ENCODE assay signal across 1 cellular context in genomic region chr7:138460176-138460648, GRCh38.
A peak's percentile ranks its signal among the peaks of the same experiment; 100 is the strongest.
TF ChIP-seq lines count a peak whose summit lies in the region.

Gene TRIM24, plus strand, starts transcription at chr7:138460259. Its CDS starts 290 bp downstream, at chr7:138460549.

TF ChIP-seq in K562, 482 proteins besides CTCF, POLR2A, EP300 and RAD21 (continued from another document and continues in another):
- TF ChIP-seq, protein P1, sequence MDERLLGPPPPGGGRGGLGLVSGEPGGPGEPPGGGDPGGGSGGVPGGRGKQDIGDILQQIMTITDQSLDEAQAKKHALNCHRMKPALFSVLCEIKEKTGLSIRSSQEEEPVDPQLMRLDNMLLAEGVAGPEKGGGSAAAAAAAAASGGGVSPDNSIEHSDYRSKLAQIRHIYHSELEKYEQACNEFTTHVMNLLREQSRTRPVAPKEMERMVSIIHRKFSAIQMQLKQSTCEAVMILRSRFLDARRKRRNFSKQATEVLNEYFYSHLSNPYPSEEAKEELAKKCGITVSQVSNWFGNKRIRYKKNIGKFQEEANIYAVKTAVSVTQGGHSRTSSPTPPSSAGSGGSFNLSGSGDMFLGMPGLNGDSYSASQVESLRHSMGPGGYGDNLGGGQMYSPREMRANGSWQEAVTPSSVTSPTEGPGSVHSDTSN (CRISPR knock-in tag; IDR thresholded peaks at IDR 0.05; ENCODE audit: low read depth), result 0 out of 2 replicates have a peak, but pooled peaks have one; percentile 16
- TF ChIP-seq, protein P1 (tag; conservative IDR thresholded peaks at IDR 0.05; ENCODE audit: low read depth), result no peak
- TF ChIP-seq, protein P2, sequence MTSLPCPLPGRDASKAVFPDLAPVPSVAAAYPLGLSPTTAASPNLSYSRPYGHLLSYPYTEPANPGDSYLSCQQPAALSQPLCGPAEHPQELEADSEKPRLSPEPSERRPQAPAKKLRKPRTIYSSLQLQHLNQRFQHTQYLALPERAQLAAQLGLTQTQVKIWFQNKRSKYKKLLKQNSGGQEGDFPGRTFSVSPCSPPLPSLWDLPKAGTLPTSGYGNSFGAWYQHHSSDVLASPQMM (CRISPR knock-in tag; IDR thresholded peaks at IDR 0.05), result no peak
- TF ChIP-seq TOE1 (IDR thresholded peaks at IDR 0.05; ENCODE audit: borderline replicate concordance) (0 out of 2 replicates have a peak, but pooled peaks have one; percentile 41), TOE1 (CRISPR knock-in tag; IDR thresholded peaks at IDR 0.05; ENCODE audit: borderline replicate concordance, low read depth) (no peak), GTF2B (IDR thresholded peaks at IDR 0.05; ENCODE audit: extremely low read depth, insufficient read length) (peak; percentile 50), SRSF3 (IDR thresholded peaks at IDR 0.05; ENCODE audit: insufficient read depth, low read length) (no peak), WHSC1 (IDR thresholded peaks at IDR 0.05; ENCODE audit: low read length) (no peak), KHSRP (IDR thresholded peaks at IDR 0.05) (no peak), RCOR1 (IDR thresholded peaks at IDR 0.05; ENCODE audit: borderline replicate concordance in 1 of 2, low read depth in 2 of 2, low read length in 2 of 2) (peak in 1 of 2 experiments; percentile 47; a peak in 2 of 4 replicates), GATA2 (CRISPR knock-in tag; IDR thresholded peaks at IDR 0.05) (no peak), HLTF (IDR thresholded peaks at IDR 0.05) (no peak), RBM34 (IDR thresholded peaks at IDR 0.05; ENCODE audit: borderline replicate concordance, insufficient read depth, low read length) (0 out of 2 replicates have a peak, but pooled peaks have one; percentile 14), NFIX (CRISPR knock-in tag; IDR thresholded peaks at IDR 0.05; ENCODE audit: low read depth) (no peak), HMG20A (CRISPR knock-in tag; conservative IDR thresholded peaks at IDR 0.05) (no peak), KLF6 (CRISPR knock-in tag; IDR thresholded peaks at IDR 0.05; ENCODE audit: borderline replicate concordance) (no peak), USF1 (CRISPR knock-in tag; IDR thresholded peaks at IDR 0.05) (peak; percentile 58; the same call in 1 of the 2 replicates), HDAC1 (IDR thresholded peaks at IDR 0.05) (peak in 1 of 2 experiments; percentile 82; a peak in 2 of 4 replicates), MLLT1 (IDR thresholded peaks at IDR 0.05) (peak; percentile 19 to 50; a peak in 1 of 4 replicates), DDX20 (tag; IDR thresholded peaks at IDR 0.05; ENCODE audit: low read depth) (no peak), THRAP3 (IDR thresholded peaks at IDR 0.05; ENCODE audit: borderline replicate concordance) (no peak), KDM4B (IDR thresholded peaks at IDR 0.05; ENCODE audit: borderline replicate concordance in 2 of 2, low read depth in 1 of 2) (peak in 1 of 2 experiments; percentile 90; a peak in 2 of 4 replicates), PML (IDR thresholded peaks at IDR 0.05; ENCODE audit: low read length) (peak; percentile 86), ZNF384 (IDR thresholded peaks at IDR 0.05; ENCODE audit: low read depth, low read length) (peak; percentile 6; the same call in 1 of the 2 replicates), CREB3L1 (IDR thresholded peaks at IDR 0.05; ENCODE audit: borderline replicate concordance, low read depth) (no peak), CBFA2T3 (IDR thresholded peaks at IDR 0.05) (no peak; the same call in 1 of the 2 replicates), SMARCE1 (IDR thresholded peaks at IDR 0.05) (no peak), ZNF57 (CRISPR knock-in tag; IDR thresholded peaks at IDR 0.05) (no peak), NFXL1 (CRISPR knock-in tag; IDR thresholded peaks at IDR 0.05) (no peak), SIRT6 (IDR thresholded peaks at IDR 0.05; ENCODE audit: low read depth, low read length) (no peak), ZC3H8 (IDR thresholded peaks at IDR 0.05) (no peak), KDM1A (IDR thresholded peaks at IDR 0.05) (no peak), ZNF143 (CRISPR knock-in tag; IDR thresholded peaks at IDR 0.05) (0 out of 2 replicates have a peak, but pooled peaks have one; percentile 26), NBN (IDR thresholded peaks at IDR 0.05; ENCODE audit: low read depth) (peak; percentile 71), YBX1 (IDR thresholded peaks at IDR 0.05) (no peak), MBD2 (IDR thresholded peaks at IDR 0.05; ENCODE audit: borderline replicate concordance, low read depth) (peak; percentile 81; the same call in 1 of the 2 replicates), RNF2 (IDR thresholded peaks at IDR 0.05) (no peak), MAFG (tag; conservative IDR thresholded peaks at IDR 0.05) (no peak), FOXK1 (CRISPR knock-in tag; IDR thresholded peaks at IDR 0.05; ENCODE audit: borderline replicate concordance) (no peak), ZNF263 (CRISPR knock-in tag; IDR thresholded peaks at IDR 0.05; ENCODE audit: borderline replicate concordance) (peak; percentile 77), TBL1XR1 (IDR thresholded peaks at IDR 0.05; ENCODE audit: low read length in 2 of 2) (no peak), MEIS2 (IDR thresholded peaks at IDR 0.05; ENCODE audit: partially characterized antibody) (peak; percentile 86), IFI16 (CRISPR knock-in tag; IDR thresholded peaks at IDR 0.05) (no peak), TRIM28 (IDR thresholded peaks at IDR 0.05) (no peak), TAF9B (IDR thresholded peaks at IDR 0.05; ENCODE audit: partially characterized antibody) (peak; percentile 57), TCFL5 (CRISPR knock-in tag; conservative IDR thresholded peaks at IDR 0.05) (no peak), HINFP (tag; conservative IDR thresholded peaks at IDR 0.05; ENCODE audit: low read depth) (no peak)
- TF ChIP-seq, protein P3, sequence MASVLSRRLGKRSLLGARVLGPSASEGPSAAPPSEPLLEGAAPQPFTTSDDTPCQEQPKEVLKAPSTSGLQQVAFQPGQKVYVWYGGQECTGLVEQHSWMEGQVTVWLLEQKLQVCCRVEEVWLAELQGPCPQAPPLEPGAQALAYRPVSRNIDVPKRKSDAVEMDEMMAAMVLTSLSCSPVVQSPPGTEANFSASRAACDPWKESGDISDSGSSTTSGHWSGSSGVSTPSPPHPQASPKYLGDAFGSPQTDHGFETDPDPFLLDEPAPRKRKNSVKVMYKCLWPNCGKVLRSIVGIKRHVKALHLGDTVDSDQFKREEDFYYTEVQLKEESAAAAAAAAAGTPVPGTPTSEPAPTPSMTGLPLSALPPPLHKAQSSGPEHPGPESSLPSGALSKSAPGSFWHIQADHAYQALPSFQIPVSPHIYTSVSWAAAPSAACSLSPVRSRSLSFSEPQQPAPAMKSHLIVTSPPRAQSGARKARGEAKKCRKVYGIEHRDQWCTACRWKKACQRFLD (CRISPR knock-in tag; IDR thresholded peaks at IDR 0.05), result no peak; the same call in 1 of the 2 replicates
- TF ChIP-seq, protein P4, sequence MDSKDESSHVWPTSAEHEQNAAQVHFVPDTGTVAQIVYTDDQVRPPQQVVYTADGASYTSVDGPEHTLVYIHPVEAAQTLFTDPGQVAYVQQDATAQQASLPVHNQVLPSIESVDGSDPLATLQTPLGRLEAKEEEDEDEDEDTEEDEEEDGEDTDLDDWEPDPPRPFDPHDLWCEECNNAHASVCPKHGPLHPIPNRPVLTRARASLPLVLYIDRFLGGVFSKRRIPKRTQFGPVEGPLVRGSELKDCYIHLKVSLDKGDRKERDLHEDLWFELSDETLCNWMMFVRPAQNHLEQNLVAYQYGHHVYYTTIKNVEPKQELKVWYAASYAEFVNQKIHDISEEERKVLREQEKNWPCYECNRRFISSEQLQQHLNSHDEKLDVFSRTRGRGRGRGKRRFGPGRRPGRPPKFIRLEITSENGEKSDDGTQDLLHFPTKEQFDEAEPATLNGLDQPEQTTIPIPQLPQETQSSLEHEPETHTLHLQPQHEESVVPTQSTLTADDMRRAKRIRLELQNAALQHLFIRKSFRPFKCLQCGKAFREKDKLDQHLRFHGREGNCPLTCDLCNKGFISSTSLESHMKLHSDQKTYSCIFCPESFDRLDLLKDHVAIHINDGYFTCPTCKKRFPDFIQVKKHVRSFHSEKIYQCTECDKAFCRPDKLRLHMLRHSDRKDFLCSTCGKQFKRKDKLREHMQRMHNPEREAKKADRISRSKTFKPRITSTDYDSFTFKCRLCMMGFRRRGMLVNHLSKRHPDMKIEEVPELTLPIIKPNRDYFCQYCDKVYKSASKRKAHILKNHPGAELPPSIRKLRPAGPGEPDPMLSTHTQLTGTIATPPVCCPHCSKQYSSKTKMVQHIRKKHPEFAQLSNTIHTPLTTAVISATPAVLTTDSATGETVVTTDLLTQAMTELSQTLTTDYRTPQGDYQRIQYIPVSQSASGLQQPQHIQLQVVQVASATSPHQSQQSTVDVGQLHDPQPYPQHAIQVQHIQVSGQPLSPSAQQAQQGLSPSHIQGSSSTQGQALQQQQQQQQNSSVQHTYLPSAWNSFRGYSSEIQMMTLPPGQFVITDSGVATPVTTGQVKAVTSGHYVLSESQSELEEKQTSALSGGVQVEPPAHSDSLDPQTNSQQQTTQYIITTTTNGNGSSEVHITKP (IDR thresholded peaks at IDR 0.05; ENCODE audit: partially characterized antibody), result peak; percentile 75
- TF ChIP-seq, protein P5, sequence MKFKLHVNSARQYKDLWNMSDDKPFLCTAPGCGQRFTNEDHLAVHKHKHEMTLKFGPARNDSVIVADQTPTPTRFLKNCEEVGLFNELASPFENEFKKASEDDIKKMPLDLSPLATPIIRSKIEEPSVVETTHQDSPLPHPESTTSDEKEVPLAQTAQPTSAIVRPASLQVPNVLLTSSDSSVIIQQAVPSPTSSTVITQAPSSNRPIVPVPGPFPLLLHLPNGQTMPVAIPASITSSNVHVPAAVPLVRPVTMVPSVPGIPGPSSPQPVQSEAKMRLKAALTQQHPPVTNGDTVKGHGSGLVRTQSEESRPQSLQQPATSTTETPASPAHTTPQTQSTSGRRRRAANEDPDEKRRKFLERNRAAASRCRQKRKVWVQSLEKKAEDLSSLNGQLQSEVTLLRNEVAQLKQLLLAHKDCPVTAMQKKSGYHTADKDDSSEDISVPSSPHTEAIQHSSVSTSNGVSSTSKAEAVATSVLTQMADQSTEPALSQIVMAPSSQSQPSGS (CRISPR knock-in tag; IDR thresholded peaks at IDR 0.05), result 0 out of 2 replicates have a peak, but pooled peaks have one; percentile 44
- TF ChIP-seq, protein P6, sequence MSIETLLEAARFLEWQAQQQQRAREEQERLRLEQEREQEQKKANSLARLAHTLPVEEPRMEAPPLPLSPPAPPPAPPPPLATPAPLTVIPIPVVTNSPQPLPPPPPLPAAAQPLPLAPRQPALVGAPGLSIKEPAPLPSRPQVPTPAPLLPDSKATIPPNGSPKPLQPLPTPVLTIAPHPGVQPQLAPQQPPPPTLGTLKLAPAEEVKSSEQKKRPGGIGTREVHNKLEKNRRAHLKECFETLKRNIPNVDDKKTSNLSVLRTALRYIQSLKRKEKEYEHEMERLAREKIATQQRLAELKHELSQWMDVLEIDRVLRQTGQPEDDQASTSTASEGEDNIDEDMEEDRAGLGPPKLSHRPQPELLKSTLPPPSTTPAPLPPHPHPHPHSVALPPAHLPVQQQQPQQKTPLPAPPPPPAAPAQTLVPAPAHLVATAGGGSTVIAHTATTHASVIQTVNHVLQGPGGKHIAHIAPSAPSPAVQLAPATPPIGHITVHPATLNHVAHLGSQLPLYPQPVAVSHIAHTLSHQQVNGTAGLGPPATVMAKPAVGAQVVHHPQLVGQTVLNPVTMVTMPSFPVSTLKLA (conservative IDR thresholded peaks at IDR 0.05), result peak; percentile 25 to 73
